ENCODE assay signal across 9 cellular contexts in the genomic region with DNA sequence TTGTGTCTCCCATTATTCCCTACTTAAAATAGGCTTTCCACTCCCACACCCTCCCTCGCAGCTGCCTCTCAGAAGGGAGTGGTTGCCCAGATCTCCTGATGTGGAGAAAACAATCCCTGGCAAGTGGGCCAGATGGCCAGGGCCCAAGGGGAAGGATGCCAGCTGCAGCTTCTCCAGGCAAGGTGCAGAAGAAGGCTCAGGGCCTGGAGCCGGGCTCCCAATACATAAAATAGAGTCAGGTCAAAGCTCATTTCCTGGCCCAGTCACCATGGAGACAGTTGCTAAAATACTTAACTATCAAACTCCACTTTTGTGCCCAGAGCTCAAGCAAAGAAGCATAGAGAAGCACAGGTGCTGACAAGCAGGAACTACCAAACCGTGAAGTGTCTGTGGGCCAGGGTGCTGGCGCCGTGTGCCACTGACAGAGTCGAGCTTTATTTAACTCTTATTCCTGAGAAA. TPM values are rescaled to one million over a fixed set of nuclear protein-coding genes. Genes with fewer than 3 reads are reported as not detected.
A peak's percentile ranks its signal among the peaks of the same experiment; 100 is the strongest.
DNase-seq lines count a peak whose midpoint lies in the region; ATAC-seq, FAIRE-seq and TF ChIP-seq lines count a peak whose summit lies in the region.
"Had no signal": no experiment of that assay in that cellular context is flagged by ENCODE, and none has a peak within 500 bp of the region (broad histone marks: within the 10 kb centered on the region; RNA-seq: fewer than 3 reads in every experiment).

No MANE protein-coding gene starts in this region.

- no peak for TF ChIP-seq POLR2A in uterus (IDR thresholded peaks at IDR 0.05)

- H3K9ac ChIP-seq in kidney (ENCODE audit: low read length in 2 of 2) = no peak overlapping the region

- intact Hi-C loops in kidney (cut with DNase I) = no loop called here
- intact Hi-C loops in uterus (cut with DNase I; ENCODE audit: low total_unique reads) = no loop called here

- H3K4me3 ChIP-seq in HL-60 (replicated peaks; ENCODE audit: insufficient read depth, low read length) (no peak overlapping the region), kidney (ENCODE audit: low read length in 2 of 2) (no peak overlapping the region), uterus (no peak overlapping the region)
- H3K4me3 ChIP-seq: cardiac muscle cell had no signal

- H3K36me3 ChIP-seq in kidney (ENCODE audit: control insufficient read depth in 1 of 2, insufficient read depth in 2 of 2, low read length in 2 of 2) (no peaks in the 10 kb centered on the region), uterus (no peaks in the 10 kb centered on the region)
- H3K36me3 ChIP-seq: cardiac muscle cell had no signal

- H3K4me1 ChIP-seq in kidney (ENCODE audit: control insufficient read depth in 1 of 2, insufficient read depth in 1 of 2, low read depth in 1 of 2, low read length in 2 of 2) = peaks cover 3 to 6% of the 10 kb centered on the region in 2 donors
- H3K4me1 ChIP-seq in uterus = no peaks in the 10 kb centered on the region

- peak overlapping the region; percentile 4 for H3K27ac ChIP-seq in HL-60 (replicated peaks)
- H3K27ac ChIP-seq in kidney (ENCODE audit: low read depth in 2 of 2, low read length in 2 of 2) = no peak overlapping the region
- H3K27ac ChIP-seq in uterus = peak overlapping the region; percentile 44 to 70
- H3K27ac ChIP-seq: cardiac muscle cell had no signal

- TF ChIP-seq CTCF in HL-60 (IDR thresholded peaks at IDR 0.05; ENCODE audit: insufficient read depth, low read length) (no peak), kidney (IDR thresholded peaks at IDR 0.05; ENCODE audit: borderline replicate concordance, extremely low read depth, insufficient read depth) (no peak), uterus (IDR thresholded peaks at IDR 0.05) (no peak)

- peak; percentile 75 for ATAC-seq in GM18861 (IDR thresholded peaks at IDR 0.05; ENCODE audit: unreplicated experiment)
- ATAC-seq in SK-N-SH treated with all-trans-retinoic acid at 6 μM for 48 hours = peak; percentile 55
- ATAC-seq in GM18502 (IDR thresholded peaks at IDR 0.05; ENCODE audit: poor library complexity, unreplicated experiment) = no peak

- H3K27me3 ChIP-seq in HL-60 (ENCODE audit: insufficient read depth, poor library complexity, severe bottlenecking) (no peaks in the 10 kb centered on the region), uterus (no peaks in the 10 kb centered on the region)
- H3K27me3 ChIP-seq: cardiac muscle cell had no signal

- no peak for FAIRE-seq in kidney (lab: Jason Lieb, UNC)

- H3K9me3 ChIP-seq in kidney (ENCODE audit: control insufficient read depth in 1 of 2, low read length in 2 of 2) = no peaks in the 10 kb centered on the region
- no peaks in the 10 kb centered on the region for H3K9me3 ChIP-seq in uterus

- DNase-seq in HL-60 (ENCODE audit: low read depth in 1 of 2, low spot score in 1 of 2) = no peak
- peak; percentile 78 for DNase-seq in kidney
- peak; percentile 88 to 90 for DNase-seq in uterus
- DNase-seq in activated CD4-positive, alpha-beta T cell treated with anti-CD3 and anti-CD28 coated beads, Interleukin-2, amount 50 U/mL, for 4 hours = no peak
- no peak for DNase-seq in SIG-M5 treated with dmso at 0.1 percent for 504 hours (lab: John Stamatoyannopoulos, UW; ENCODE audit: unreplicated experiment)

TF ChIP-seq in SK-N-SH treated with all-trans-retinoic acid at 6 μM for 48 hours, 23 proteins besides CTCF, POLR2A, EP300 and RAD21:
- TF ChIP-seq OSR1 (CRISPR knock-in tag; IDR thresholded peaks at IDR 0.05) (no peak), ZC3H10 (CRISPR knock-in tag; IDR thresholded peaks at IDR 0.05) (no peak), ZNF8 (CRISPR knock-in tag; IDR thresholded peaks at IDR 0.05) (no peak), GLIS3 (CRISPR knock-in tag; IDR thresholded peaks at IDR 0.05) (no peak), TCF4 (CRISPR knock-in tag; IDR thresholded peaks at IDR 0.05; ENCODE audit: borderline replicate concordance) (no peak), PPARA (CRISPR knock-in tag; IDR thresholded peaks at IDR 0.05; ENCODE audit: borderline replicate concordance) (no peak), ESRRG (CRISPR knock-in tag; IDR thresholded peaks at IDR 0.05) (no peak), ZFP3 (CRISPR knock-in tag; IDR thresholded peaks at IDR 0.05) (no peak), TOX (CRISPR knock-in tag; IDR thresholded peaks at IDR 0.05; ENCODE audit: borderline replicate concordance) (no peak), ISL1 (CRISPR knock-in tag; IDR thresholded peaks at IDR 0.05) (no peak), ARNTL (CRISPR knock-in tag; IDR thresholded peaks at IDR 0.05; ENCODE audit: borderline replicate concordance, low read depth) (no peak), ZNF565 (CRISPR knock-in tag; conservative IDR thresholded peaks at IDR 0.05; ENCODE audit: low read depth) (no peak), BACH2 (CRISPR knock-in tag; IDR thresholded peaks at IDR 0.05; ENCODE audit: borderline replicate concordance) (no peak)
- TF ChIP-seq, protein P1, sequence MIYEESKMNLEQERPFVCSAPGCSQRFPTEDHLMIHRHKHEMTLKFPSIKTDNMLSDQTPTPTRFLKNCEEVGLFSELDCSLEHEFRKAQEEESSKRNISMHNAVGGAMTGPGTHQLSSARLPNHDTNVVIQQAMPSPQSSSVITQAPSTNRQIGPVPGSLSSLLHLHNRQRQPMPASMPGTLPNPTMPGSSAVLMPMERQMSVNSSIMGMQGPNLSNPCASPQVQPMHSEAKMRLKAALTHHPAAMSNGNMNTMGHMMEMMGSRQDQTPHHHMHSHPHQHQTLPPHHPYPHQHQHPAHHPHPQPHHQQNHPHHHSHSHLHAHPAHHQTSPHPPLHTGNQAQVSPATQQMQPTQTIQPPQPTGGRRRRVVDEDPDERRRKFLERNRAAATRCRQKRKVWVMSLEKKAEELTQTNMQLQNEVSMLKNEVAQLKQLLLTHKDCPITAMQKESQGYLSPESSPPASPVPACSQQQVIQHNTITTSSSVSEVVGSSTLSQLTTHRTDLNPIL (CRISPR knock-in tag; IDR thresholded peaks at IDR 0.05; ENCODE audit: low read depth) = no peak
- TF ChIP-seq, protein P2, sequence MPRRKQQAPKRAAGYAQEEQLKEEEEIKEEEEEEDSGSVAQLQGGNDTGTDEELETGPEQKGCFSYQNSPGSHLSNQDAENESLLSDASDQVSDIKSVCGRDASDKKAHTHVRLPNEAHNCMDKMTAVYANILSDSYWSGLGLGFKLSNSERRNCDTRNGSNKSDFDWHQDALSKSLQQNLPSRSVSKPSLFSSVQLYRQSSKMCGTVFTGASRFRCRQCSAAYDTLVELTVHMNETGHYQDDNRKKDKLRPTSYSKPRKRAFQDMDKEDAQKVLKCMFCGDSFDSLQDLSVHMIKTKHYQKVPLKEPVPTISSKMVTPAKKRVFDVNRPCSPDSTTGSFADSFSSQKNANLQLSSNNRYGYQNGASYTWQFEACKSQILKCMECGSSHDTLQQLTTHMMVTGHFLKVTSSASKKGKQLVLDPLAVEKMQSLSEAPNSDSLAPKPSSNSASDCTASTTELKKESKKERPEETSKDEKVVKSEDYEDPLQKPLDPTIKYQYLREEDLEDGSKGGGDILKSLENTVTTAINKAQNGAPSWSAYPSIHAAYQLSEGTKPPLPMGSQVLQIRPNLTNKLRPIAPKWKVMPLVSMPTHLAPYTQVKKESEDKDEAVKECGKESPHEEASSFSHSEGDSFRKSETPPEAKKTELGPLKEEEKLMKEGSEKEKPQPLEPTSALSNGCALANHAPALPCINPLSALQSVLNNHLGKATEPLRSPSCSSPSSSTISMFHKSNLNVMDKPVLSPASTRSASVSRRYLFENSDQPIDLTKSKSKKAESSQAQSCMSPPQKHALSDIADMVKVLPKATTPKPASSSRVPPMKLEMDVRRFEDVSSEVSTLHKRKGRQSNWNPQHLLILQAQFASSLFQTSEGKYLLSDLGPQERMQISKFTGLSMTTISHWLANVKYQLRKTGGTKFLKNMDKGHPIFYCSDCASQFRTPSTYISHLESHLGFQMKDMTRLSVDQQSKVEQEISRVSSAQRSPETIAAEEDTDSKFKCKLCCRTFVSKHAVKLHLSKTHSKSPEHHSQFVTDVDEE (CRISPR knock-in tag; IDR thresholded peaks at IDR 0.05) = no peak
- TF ChIP-seq, protein P3, sequence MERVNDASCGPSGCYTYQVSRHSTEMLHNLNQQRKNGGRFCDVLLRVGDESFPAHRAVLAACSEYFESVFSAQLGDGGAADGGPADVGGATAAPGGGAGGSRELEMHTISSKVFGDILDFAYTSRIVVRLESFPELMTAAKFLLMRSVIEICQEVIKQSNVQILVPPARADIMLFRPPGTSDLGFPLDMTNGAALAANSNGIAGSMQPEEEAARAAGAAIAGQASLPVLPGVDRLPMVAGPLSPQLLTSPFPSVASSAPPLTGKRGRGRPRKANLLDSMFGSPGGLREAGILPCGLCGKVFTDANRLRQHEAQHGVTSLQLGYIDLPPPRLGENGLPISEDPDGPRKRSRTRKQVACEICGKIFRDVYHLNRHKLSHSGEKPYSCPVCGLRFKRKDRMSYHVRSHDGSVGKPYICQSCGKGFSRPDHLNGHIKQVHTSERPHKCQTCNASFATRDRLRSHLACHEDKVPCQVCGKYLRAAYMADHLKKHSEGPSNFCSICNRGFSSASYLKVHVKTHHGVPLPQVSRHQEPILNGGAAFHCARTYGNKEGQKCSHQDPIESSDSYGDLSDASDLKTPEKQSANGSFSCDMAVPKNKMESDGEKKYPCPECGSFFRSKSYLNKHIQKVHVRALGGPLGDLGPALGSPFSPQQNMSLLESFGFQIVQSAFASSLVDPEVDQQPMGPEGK (CRISPR knock-in tag; IDR thresholded peaks at IDR 0.05; ENCODE audit: borderline replicate concordance) = no peak
TF ChIP-seq in SK-N-SH treated with all-trans-retinoic acid at 6 μM for 48 hours: peak in this region for 0.

RNA-seq across cellular contexts. Expression of a gene that starts 45.7 kb away (rescaled TPM):
- total RNA-seq in kidney = 56.9 TPM
- polyA plus RNA-seq in kidney (ENCODE audit: insufficient read depth, low read depth, low replicate concordance) = 5.7 TPM
- 100 to 1,000 TPM in 1 of 4 donors, 10 to 100 TPM in 3; 53.5 to 271 (median 60.4) TPM for total RNA-seq in uterus

RNA-seq across cellular contexts. Expression of a gene that starts 59.1 kb away (rescaled TPM):
- total RNA-seq in kidney (11.6 TPM), uterus (10 to 100 TPM; 13.8 to 37.9 (median 26.8) TPM)
- 17.2 TPM for polyA plus RNA-seq in kidney (ENCODE audit: insufficient read depth, low read depth, low replicate concordance)

RNA-seq across cellular contexts. Expression of a gene that starts 59.6 kb away (rescaled TPM):
- total RNA-seq in kidney = 47.1 TPM
- 28.6 TPM for polyA plus RNA-seq in kidney (ENCODE audit: insufficient read depth, low read depth, low replicate concordance)
- 100 to 1,000 TPM in 3 of 4 donors, 10 to 100 TPM in 1; 83.0 to 222 (median 112) TPM for total RNA-seq in uterus

Comparison
In these comparisons a context has a peak if more than half of its experiments do, and no peak if none do; other contexts are left out.
1. DNase-seq: peak in kidney (single experiment) and uterus (2 of 2); none in HL-60 (0 of 2), activated CD4-positive, alpha-beta T cell treated with anti-CD3 and anti-CD28 coated beads, Interleukin-2, amount 50 U/mL, for 4 hours (0 of 2) and SIG-M5 treated with dmso at 0.1 percent for 504 hours (single experiment).
2. H3K27ac ChIP-seq: peak in HL-60 (single experiment) and uterus (2 of 2); none in kidney (0 of 2).